8 cellular contexts compared by ENCODE assay signal in genomic region chr16:67528222-67528869, GRCh38. TPM values are rescaled to one million over a fixed set of nuclear protein-coding genes. Genes with fewer than 3 reads are reported as not detected.
A peak's percentile ranks its signal among the peaks of the same experiment; 100 is the strongest.
DNase-seq lines count a peak whose midpoint lies in the region; ATAC-seq and TF ChIP-seq lines count a peak whose summit lies in the region.

Gene RIPOR1, plus strand, starts transcription at chr16:67528829. Its CDS starts 9,618 bp downstream, at chr16:67538447.

- intact Hi-C loops in left ventricle myocardium superior (cut with micrococcal nuclease), result no loop called here
- intact Hi-C loops in posterior cingulate gyrus (cut with DNase I), result loop anchor here (10.0 kb wide), 1 partner anchor 316 kb away; the partner anchor contains the start of genes CENPT, NUTF2 and THAP11

- ATAC-seq in GM19025 (IDR thresholded peaks at IDR 0.05; ENCODE audit: low read depth, unreplicated experiment) (peak; percentile 43), RWPE2 (ENCODE audit: low read depth) (peak; percentile 22; the same call in 2 of the 3 replicates), left ventricle myocardium superior (peak; percentile 70), HG03025 (IDR thresholded peaks at IDR 0.05; ENCODE audit: low FRiP score, unreplicated experiment) (no peak), HG02884 (IDR thresholded peaks at IDR 0.05; ENCODE audit: unreplicated experiment) (no peak)

- peak; percentile 7 for TF ChIP-seq CTCF in RWPE2 (IDR thresholded peaks at IDR 0.05; ENCODE audit: poor library complexity, severe bottlenecking)
- TF ChIP-seq CTCF in astrocyte of the cerebellum (IDR thresholded peaks at IDR 0.05; ENCODE audit: low read depth, low read length, missing control alignments), result no peak

- no peaks in the 10 kb centered on the region for H3K27me3 ChIP-seq in RWPE2 (ENCODE audit: insufficient read depth, poor library complexity, severe bottlenecking)

- H3K9me3 ChIP-seq in RWPE2 (ENCODE audit: severe bottlenecking), result no peaks in the 10 kb centered on the region

- H3K36me3 ChIP-seq in RWPE2 (ENCODE audit: low read depth), result peaks cover 5% of the 10 kb centered on the region; the same call in 1 of the 2 replicates

- H3K4me1 ChIP-seq in RWPE2 (ENCODE audit: insufficient read depth, poor library complexity, severe bottlenecking), result peaks cover 3% of the 10 kb centered on the region

- H3K4me3 ChIP-seq in RWPE2 (ENCODE audit: severe bottlenecking) (peak within 1 kb of the TSS; percentile 50), astrocyte of the cerebellum (ENCODE audit: low read depth, low read length) (peak within 1 kb of the TSS; percentile 79)

- DNase-seq in ACHN (peak; percentile 53), RWPE2 (ENCODE audit: low spot score) (no peak), astrocyte of the cerebellum (ENCODE audit: low read depth) (no peak), left ventricle myocardium superior (peak; percentile 87), posterior cingulate gyrus (peak in 6 of 10 donors; percentile 61 to 94 (median 83))

- in situ Hi-C loops in ACHN (cut with HindIII; ENCODE audit: low pct_ligation_motif_present, low pct_unique_long_range_greater_than_20kb, low sequenced_read_pairs) (no loop called here), astrocyte of the cerebellum (cut with HindIII; ENCODE audit: low sequenced_read_pairs) (no loop called here)

- peak within 1 kb of the TSS; percentile 56 for H3K27ac ChIP-seq in RWPE2 (ENCODE audit: poor library complexity, severe bottlenecking)

RNA-seq across cellular contexts. Expression of gene RIPOR1, which starts in this region (rescaled TPM):
- total RNA-seq in left ventricle myocardium superior, result 76.1 TPM

Comparison
In these comparisons a context has a peak if more than half of its experiments do, and no peak if none do; other contexts are left out.
1. DNase-seq: peak in ACHN (single experiment), left ventricle myocardium superior (single experiment) and posterior cingulate gyrus (6 of 10); none in RWPE2 (single experiment) and astrocyte of the cerebellum (single experiment).
2. ATAC-seq: peak in GM19025 (single experiment), RWPE2 (single experiment) and left ventricle myocardium superior (single experiment); none in HG03025 (single experiment) and HG02884 (single experiment).